In the genomic region with DNA sequence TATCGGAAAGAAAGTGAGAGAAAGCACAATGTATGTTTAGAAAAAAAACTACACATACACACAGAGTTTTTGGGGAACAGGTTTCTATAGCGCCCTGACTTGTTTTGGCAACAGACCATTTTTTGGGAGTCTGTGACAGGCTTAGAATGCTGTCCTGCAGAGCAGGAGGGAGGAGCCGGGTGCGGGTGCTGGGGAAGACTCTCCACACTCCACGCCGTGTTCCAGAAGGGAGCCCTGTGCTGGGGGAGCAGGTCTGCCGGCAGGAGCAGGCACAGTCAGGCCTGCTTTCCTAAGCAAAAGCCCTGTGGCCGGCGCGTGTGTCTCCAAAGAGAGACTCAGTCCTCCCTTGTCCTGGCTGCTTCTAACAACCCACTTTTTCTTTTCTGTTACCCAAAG, we compare ENCODE assay signal across 1 cellular context.
TF ChIP-seq lines count a peak whose summit lies in the region.

No MANE protein-coding gene starts in this region.

TF ChIP-seq in SK-N-SH, 30 proteins besides CTCF, POLR2A, EP300 and RAD21 (continued from another document):
- TF ChIP-seq, protein P1, sequence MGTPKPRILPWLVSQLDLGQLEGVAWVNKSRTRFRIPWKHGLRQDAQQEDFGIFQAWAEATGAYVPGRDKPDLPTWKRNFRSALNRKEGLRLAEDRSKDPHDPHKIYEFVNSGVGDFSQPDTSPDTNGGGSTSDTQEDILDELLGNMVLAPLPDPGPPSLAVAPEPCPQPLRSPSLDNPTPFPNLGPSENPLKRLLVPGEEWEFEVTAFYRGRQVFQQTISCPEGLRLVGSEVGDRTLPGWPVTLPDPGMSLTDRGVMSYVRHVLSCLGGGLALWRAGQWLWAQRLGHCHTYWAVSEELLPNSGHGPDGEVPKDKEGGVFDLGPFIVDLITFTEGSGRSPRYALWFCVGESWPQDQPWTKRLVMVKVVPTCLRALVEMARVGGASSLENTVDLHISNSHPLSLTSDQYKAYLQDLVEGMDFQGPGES (IDR thresholded peaks at IDR 0.05; ENCODE audit: low read depth, low read length) = no peak
- TF ChIP-seq JUND (IDR thresholded peaks at IDR 0.05) (no peak), FOXM1 (IDR thresholded peaks at IDR 0.05; ENCODE audit: low read depth) (no peak), GATA2 (CRISPR knock-in tag; IDR thresholded peaks at IDR 0.05) (no peak), TCF12 (IDR thresholded peaks at IDR 0.05) (no peak), GABPA (IDR thresholded peaks at IDR 0.05; ENCODE audit: low read depth) (no peak), FOXJ3 (CRISPR knock-in tag; IDR thresholded peaks at IDR 0.05) (no peak), MXI1 (IDR thresholded peaks at IDR 0.05; ENCODE audit: low read depth, low read length) (no peak), NFIC (IDR thresholded peaks at IDR 0.05; ENCODE audit: borderline replicate concordance) (no peak)
- TF ChIP-seq, protein P2, sequence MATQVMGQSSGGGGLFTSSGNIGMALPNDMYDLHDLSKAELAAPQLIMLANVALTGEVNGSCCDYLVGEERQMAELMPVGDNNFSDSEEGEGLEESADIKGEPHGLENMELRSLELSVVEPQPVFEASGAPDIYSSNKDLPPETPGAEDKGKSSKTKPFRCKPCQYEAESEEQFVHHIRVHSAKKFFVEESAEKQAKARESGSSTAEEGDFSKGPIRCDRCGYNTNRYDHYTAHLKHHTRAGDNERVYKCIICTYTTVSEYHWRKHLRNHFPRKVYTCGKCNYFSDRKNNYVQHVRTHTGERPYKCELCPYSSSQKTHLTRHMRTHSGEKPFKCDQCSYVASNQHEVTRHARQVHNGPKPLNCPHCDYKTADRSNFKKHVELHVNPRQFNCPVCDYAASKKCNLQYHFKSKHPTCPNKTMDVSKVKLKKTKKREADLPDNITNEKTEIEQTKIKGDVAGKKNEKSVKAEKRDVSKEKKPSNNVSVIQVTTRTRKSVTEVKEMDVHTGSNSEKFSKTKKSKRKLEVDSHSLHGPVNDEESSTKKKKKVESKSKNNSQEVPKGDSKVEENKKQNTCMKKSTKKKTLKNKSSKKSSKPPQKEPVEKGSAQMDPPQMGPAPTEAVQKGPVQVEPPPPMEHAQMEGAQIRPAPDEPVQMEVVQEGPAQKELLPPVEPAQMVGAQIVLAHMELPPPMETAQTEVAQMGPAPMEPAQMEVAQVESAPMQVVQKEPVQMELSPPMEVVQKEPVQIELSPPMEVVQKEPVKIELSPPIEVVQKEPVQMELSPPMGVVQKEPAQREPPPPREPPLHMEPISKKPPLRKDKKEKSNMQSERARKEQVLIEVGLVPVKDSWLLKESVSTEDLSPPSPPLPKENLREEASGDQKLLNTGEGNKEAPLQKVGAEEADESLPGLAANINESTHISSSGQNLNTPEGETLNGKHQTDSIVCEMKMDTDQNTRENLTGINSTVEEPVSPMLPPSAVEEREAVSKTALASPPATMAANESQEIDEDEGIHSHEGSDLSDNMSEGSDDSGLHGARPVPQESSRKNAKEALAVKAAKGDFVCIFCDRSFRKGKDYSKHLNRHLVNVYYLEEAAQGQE (IDR thresholded peaks at IDR 0.05; ENCODE audit: low read depth, low read length) = no peak
